11 cellular contexts compared by ENCODE assay signal in genomic region chr6:63744810-63745209, GRCh38.
"Had no signal": no experiment of that assay in that cellular context is flagged by ENCODE, and none has a peak within 500 bp of the region (broad histone marks: within the 10 kb centered on the region; RNA-seq: fewer than 3 reads in every experiment).

No MANE protein-coding gene starts in this region.

- DNase-seq: GM23248, GOT3, H7, H9, HCEC 1CT, HFFc6 had no signal

- H3K36me3 ChIP-seq: HAP-1 had no signal

- H3K4me1 ChIP-seq: HAP-1 had no signal

- H3K9ac ChIP-seq: GM23248 had no signal

- FAIRE-seq: H1, H54 had no signal

- H3K4me3 Mint-ChIP-seq: GM23338, H9, HFFc6 had no signal

- H3K4me3 ChIP-seq: GM23248, GM23338, HAP-1 had no signal

- ATAC-seq: GM23338, HCT116 had no signal

- H2AFZ ChIP-seq: GM23248, GM23338 had no signal

- H3K4me2 ChIP-seq: GM23338 had no signal

- H3K9me3 ChIP-seq: HAP-1 had no signal

- H3K27ac Mint-ChIP-seq: GM23338, H9, HFFc6 had no signal

- H3K27ac ChIP-seq: GM23248 had no signal
